In the genomic region with DNA sequence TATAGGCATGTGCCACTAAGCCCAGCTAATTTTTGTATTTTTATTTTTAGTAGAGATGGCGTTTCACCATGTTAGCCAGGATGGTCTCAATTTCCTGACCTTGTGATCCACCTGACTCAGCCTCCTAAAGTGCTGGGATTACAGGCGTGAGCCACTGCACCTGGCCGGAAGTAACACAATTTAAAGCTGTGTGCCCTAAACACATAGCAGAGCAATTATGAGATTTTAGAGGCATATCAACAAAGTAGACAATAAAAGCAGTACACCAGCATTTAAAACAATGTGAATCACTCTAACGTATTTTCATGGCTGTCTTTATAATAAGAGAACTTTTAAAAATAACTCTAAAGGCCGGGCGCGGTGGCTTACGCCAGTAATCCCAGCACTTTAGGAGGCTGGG, we compare ENCODE assay signal across 23 cellular contexts.
"Had no signal": no experiment of that assay in that cellular context is flagged by ENCODE, and none has a peak within 500 bp of the region (broad histone marks: within the 10 kb centered on the region; RNA-seq: fewer than 3 reads in every experiment).

No MANE protein-coding gene starts in this region.

- H3K27ac ChIP-seq: epithelial cell of prostate, gastrocnemius medialis, right lobe of liver, stomach, testis, tibial artery, upper lobe of left lung had no signal

- DNase-seq: effector CD8-positive, alpha-beta T cell; endodermal cell; foreskin fibroblast; gastrocnemius medialis; head of caudate nucleus; mesenchymal stem cell; naive thymus-derived CD4-positive, alpha-beta T cell; nephron progenitor cell; nucleus accumbens; right lobe of liver; stimulated activated CD4-positive, alpha-beta T cell treated with anti-CD3 and anti-CD28 coated beads, Interleukin-2, amount 100 ng/mL, for 24 hours; stimulated activated CD4-positive, alpha-beta T cell treated with anti-CD3 and anti-CD28 coated beads, Interleukin-4, amount 100 ng/mL, for 24 hours; stimulated activated naive CD4-positive, alpha-beta T cell treated with Interleukin-2 at 50 U/mL for 16 hours; stomach; testis; tibial artery; upper lobe of left lung had no signal

- H3K27me3 Mint-ChIP-seq: naive thymus-derived CD4-positive, alpha-beta T cell had no signal

- H3K4me1 Mint-ChIP-seq: endodermal cell, mesothelial cell of epicardium, nephron progenitor cell had no signal

- ATAC-seq: esophagus mucosa; gastrocnemius medialis; left lobe of liver; naive thymus-derived CD4-positive, alpha-beta T cell; right lobe of liver; stimulated activated effector memory CD8-positive, alpha-beta T cell treated with anti-CD3 and anti-CD28 coated beads, Interleukin-12 subunit alpha, Interleukin-12 subunit beta, amount 100 ng/mL, for 72 hours had no signal

- H3K27ac Mint-ChIP-seq: mesothelial cell of epicardium; naive thymus-derived CD4-positive, alpha-beta T cell had no signal

- H3K9me3 Mint-ChIP-seq: endodermal cell; mesothelial cell of epicardium; naive thymus-derived CD4-positive, alpha-beta T cell; nephron progenitor cell; stimulated activated effector memory CD8-positive, alpha-beta T cell treated with anti-CD3 and anti-CD28 coated beads, Interleukin-12 subunit alpha, Interleukin-12 subunit beta, amount 100 ng/mL, for 72 hours had no signal

- H3K4me3 Mint-ChIP-seq: endodermal cell; mesothelial cell of epicardium; naive thymus-derived CD4-positive, alpha-beta T cell; nephron progenitor cell; stimulated activated effector memory CD8-positive, alpha-beta T cell treated with anti-CD3 and anti-CD28 coated beads, Interleukin-12 subunit alpha, Interleukin-12 subunit beta, amount 100 ng/mL, for 72 hours had no signal

- H3K9me3 ChIP-seq: gastrocnemius medialis, right lobe of liver, stomach, testis, tibial artery, upper lobe of left lung had no signal

- H3K27me3 ChIP-seq: gastrocnemius medialis, right lobe of liver, stomach, testis, tibial artery, upper lobe of left lung had no signal

- H3K4me3 ChIP-seq: gastrocnemius medialis, right lobe of liver, smooth muscle cell, stomach, testis, tibial artery, upper lobe of left lung had no signal

- H3K4me1 ChIP-seq: right lobe of liver, testis, tibial artery, upper lobe of left lung had no signal
